ENCODE assay signal across 30 cellular contexts in the genomic region with DNA sequence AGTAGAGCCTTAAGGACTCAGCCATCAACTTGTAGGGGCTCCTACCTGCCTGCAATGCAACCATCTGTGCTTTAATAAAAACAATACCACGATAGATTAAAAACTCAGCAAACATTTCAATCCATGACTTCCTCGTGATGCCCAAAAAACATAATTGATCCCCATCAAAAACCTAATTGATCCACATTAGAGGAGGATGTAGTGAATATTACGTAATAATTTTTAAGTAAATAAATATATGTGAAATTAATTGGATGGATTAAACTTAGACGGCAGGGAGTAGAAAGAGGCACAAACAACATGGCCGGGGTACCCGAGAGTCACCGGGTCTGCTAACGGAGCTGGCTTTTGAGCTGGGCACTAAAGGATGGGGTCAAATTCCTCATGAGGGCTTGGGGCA.
"Had no signal": no experiment of that assay in that cellular context is flagged by ENCODE, and none has a peak within 500 bp of the region (broad histone marks: within the 10 kb centered on the region; RNA-seq: fewer than 3 reads in every experiment).

No MANE protein-coding gene starts in this region.

- H3K9me3 Mint-ChIP-seq: activated naive CD8-positive, alpha-beta T cell treated with anti-CD3 and anti-CD28 coated beads, Interleukin-2, amount 50 U/mL, for 24 hours; activated T-cell treated with anti-CD3 and anti-CD28 coated beads, Interleukin-2, amount 50 U/mL, for 4 hours; brain; WTC11 had no signal

- ATAC-seq: activated CD8-positive, alpha-beta memory T cell treated with anti-CD3 and anti-CD28 coated beads, Interleukin-2, amount 10 ng/mL, durations not matched to agents 7 days and 5 days; activated CD8-positive, alpha-beta T cell treated with anti-CD3 and anti-CD28 coated beads, Interleukin-2, amount 10 ng/mL, durations not matched to agents 7 days and 5 days; activated T-cell treated with anti-CD3 and anti-CD28 coated beads, Interleukin-2, amount 50 U/mL, for 4 hours had no signal

- H3K4me2 ChIP-seq: SK-N-SH had no signal

- H3K27me3 ChIP-seq: MG63, Peyer's patch, SJCRH30 had no signal

- H3K27me3 Mint-ChIP-seq: activated CD8-positive, alpha-beta memory T cell treated with anti-CD3 and anti-CD28 coated beads, Interleukin-2, amount 10 ng/mL, durations not matched to agents 7 days and 5 days; activated naive CD8-positive, alpha-beta T cell treated with anti-CD3 and anti-CD28 coated beads, Interleukin-2, amount 50 U/mL, for 24 hours; brain had no signal

- H3K4me3 ChIP-seq: MG63, Peyer's patch, SJCRH30 had no signal

- H3K9ac ChIP-seq: SK-N-SH had no signal

- H3K27ac Mint-ChIP-seq: activated CD8-positive, alpha-beta memory T cell treated with anti-CD3 and anti-CD28 coated beads, Interleukin-2, amount 10 ng/mL, durations not matched to agents 7 days and 5 days; activated CD8-positive, alpha-beta T cell treated with anti-CD3 and anti-CD28 coated beads, Interleukin-2, amount 10 ng/mL, durations not matched to agents 7 days and 5 days; activated naive CD4-positive, alpha-beta T cell treated with anti-CD3 and anti-CD28 coated beads, Interleukin-2, amount 50 U/mL, for 72 hours; activated naive CD8-positive, alpha-beta T cell treated with anti-CD3 and anti-CD28 coated beads, Interleukin-2, amount 50 U/mL, for 24 hours; T-helper 1 cell treated with Interleukin-12 subunit alpha and Interleukin-12 subunit beta and Interleukin-4 antibody, amounts not matched to agents 30 μg/mL and 1 μg/mL, for 36 hours; WTC11 had no signal

- H3K9me3 ChIP-seq: MG63, Peyer's patch, SK-N-SH had no signal

- FAIRE-seq: astrocyte had no signal

- H3K27ac ChIP-seq: Peyer's patch, RWPE1, SJCRH30 had no signal

- H3K4me3 Mint-ChIP-seq: activated CD8-positive, alpha-beta memory T cell treated with anti-CD3 and anti-CD28 coated beads, Interleukin-2, amount 10 ng/mL, durations not matched to agents 7 days and 5 days; activated CD8-positive, alpha-beta T cell treated with anti-CD3 and anti-CD28 coated beads, Interleukin-2, amount 10 ng/mL, durations not matched to agents 7 days and 5 days; activated naive CD8-positive, alpha-beta T cell treated with anti-CD3 and anti-CD28 coated beads, Interleukin-2, amount 50 U/mL, for 24 hours; activated T-cell treated with anti-CD3 and anti-CD28 coated beads, Interleukin-2, amount 50 U/mL, for 4 hours; brain; T-helper 1 cell treated with Interleukin-12 subunit alpha and Interleukin-12 subunit beta and Interleukin-4 antibody, amounts not matched to agents 30 μg/mL and 1 μg/mL, for 36 hours; WTC11 had no signal

- H3K36me3 ChIP-seq: MG63, Peyer's patch, SJCRH30 had no signal

- H3K36me3 Mint-ChIP-seq: brain, WTC11 had no signal

- DNase-seq: activated CD4-positive, alpha-beta T cell treated with anti-CD3 and anti-CD28 coated beads for 48 hours; activated CD4-positive, alpha-beta T cell treated with anti-CD3 and anti-CD28 coated beads, Interleukin-2, amount 50 U/mL, for 4 hours; activated CD4-positive, CD25-positive, alpha-beta regulatory T cell treated with anti-CD3 and anti-CD28 coated beads, Interleukin-2, amount 50 U/mL, for 72 hours; activated CD8-positive, alpha-beta memory T cell treated with anti-CD3 and anti-CD28 coated beads, Interleukin-2, amount 10 ng/mL, durations not matched to agents 7 days and 5 days; activated CD8-positive, alpha-beta T cell treated with anti-CD3 and anti-CD28 coated beads, Interleukin-2, amount 10 ng/mL, durations not matched to agents 7 days and 5 days; activated effector memory CD4-positive, alpha-beta T cell treated with anti-CD3 and anti-CD28 coated beads, Interleukin-2, amount 50 U/mL, for 16 hours; activated naive CD4-positive, alpha-beta T cell treated with Interleukin-2 at 50 U/mL for 16 hours; activated naive CD8-positive, alpha-beta T cell treated with anti-CD3 and anti-CD28 coated beads, Interleukin-2, amount 50 U/mL, for 24 hours; activated T-cell treated with anti-CD3 and anti-CD28 coated beads, Interleukin-2, amount 50 U/mL, for 4 hours; amygdala; MG63; NCI-H1105; NCI-H1436 treated with DMSO at 0.1 percent for 48 hours; NCI-H187; NCI-H2081; NCI-H510A treated with DMSO at 0.1 percent for 48 hours; NCI-H69; NK-92 treated with Interleukin-12 subunit alpha and Interleukin-12 subunit beta, amount 100 ng/mL, for 24 hours; OCI-M1; Peyer's patch; Right ventricle myocardium superior; SJCRH30; SK-N-SH; T-helper 9 cell had no signal
